In genomic region chr11:2138075-2138435, GRCh38 we compare ENCODE assay signal across 12 cellular contexts. TPM values are rescaled to one million over a fixed set of nuclear protein-coding genes. Genes with fewer than 3 reads are reported as not detected.
DNase-seq lines count a peak whose midpoint lies in the region; ATAC-seq and TF ChIP-seq lines count a peak whose summit lies in the region.
"Had no signal": no experiment of that assay in that cellular context is flagged by ENCODE, and none has a peak within 500 bp of the region (broad histone marks: within the 10 kb centered on the region; RNA-seq: fewer than 3 reads in every experiment).

No MANE protein-coding gene starts in this region.

- H3K36me3 ChIP-seq in esophagus muscularis mucosa, result peaks cover 0 to 3% (median 0%) of the 10 kb centered on the region in 4 donors
- H3K36me3 ChIP-seq in neural cell (ENCODE audit: insufficient read depth, low read length), result no peaks in the 10 kb centered on the region
- H3K36me3 ChIP-seq: neutrophil had no signal

- H3K27me3 ChIP-seq in esophagus muscularis mucosa, result peaks cover 5 to 100% (median 42%) of the 10 kb centered on the region in 4 donors
- peaks cover 57% of the 10 kb centered on the region for H3K27me3 ChIP-seq in neural cell (ENCODE audit: insufficient read depth, low read depth, low read length)

- H3K79me2 ChIP-seq in neural cell (replicated peaks; ENCODE audit: insufficient read depth, low read length), result no peaks in the 10 kb centered on the region

- H3K27me3 Mint-ChIP-seq in stimulated activated naive CD8-positive, alpha-beta T cell treated with anti-CD3 and anti-CD28 coated beads, Interleukin-15, amount 100 ng/mL, for 72 hours, result peaks cover 89% of the 10 kb centered on the region

- H2AFZ ChIP-seq in neural cell (ENCODE audit: low read depth, low read length), result no peak overlapping the region

- peak overlapping the region; percentile 46 to 57 (median 48) for H3K4me3 ChIP-seq in esophagus muscularis mucosa
- peak overlapping the region; percentile 28 for H3K4me3 ChIP-seq in neural cell (ENCODE audit: low read length)

- H3K27ac ChIP-seq in esophagus muscularis mucosa (replicated peaks in 1 of 4), result peak overlapping the region in 2 of 4 donors; percentile 23 to 44
- H3K27ac ChIP-seq in neural cell (ENCODE audit: low read length), result no peak overlapping the region
- H3K27ac ChIP-seq: neutrophil had no signal

- under 1% methylated on average over 16 of the region's 43 CpGs for WGBS in esophagus muscularis mucosa

- no peaks in the 10 kb centered on the region for H4K20me1 ChIP-seq in neural cell (ENCODE audit: insufficient read depth)

- ATAC-seq in stimulated activated naive CD8-positive, alpha-beta T cell treated with anti-CD3 and anti-CD28 coated beads, Interleukin-15, amount 100 ng/mL, for 72 hours, result no peak
- ATAC-seq in stimulated activated naive CD8-positive, alpha-beta T cell treated with anti-CD3 and anti-CD28 coated beads, Interleukin-15, Interleukin-2, amounts not matched to agents 100 U/mL and 50 U/mL, for 24 hours, result no peak

- no peaks in the 10 kb centered on the region for H3K9me3 Mint-ChIP-seq in stimulated activated naive CD8-positive, alpha-beta T cell treated with anti-CD3 and anti-CD28 coated beads, Interleukin-15, amount 100 ng/mL, for 72 hours
- H3K9me3 Mint-ChIP-seq: CD4-positive, alpha-beta T cell had no signal

- H3K4me1 Mint-ChIP-seq in stimulated activated naive CD8-positive, alpha-beta T cell treated with anti-CD3 and anti-CD28 coated beads, Interleukin-15, amount 100 ng/mL, for 72 hours, result peaks cover 38% of the 10 kb centered on the region

- no peak for TF ChIP-seq POLR2A in esophagus muscularis mucosa (IDR thresholded peaks at IDR 0.05; ENCODE audit: low read depth)

- no peak overlapping the region for H3K27ac Mint-ChIP-seq in stimulated activated naive CD8-positive, alpha-beta T cell treated with anti-CD3 and anti-CD28 coated beads, Interleukin-15, amount 100 ng/mL, for 72 hours
- H3K27ac Mint-ChIP-seq: CD4-positive, alpha-beta T cell had no signal

- no peak for TF ChIP-seq EP300 in esophagus muscularis mucosa (IDR thresholded peaks at IDR 0.05)
- no peak for TF ChIP-seq EP300 in neural cell (conservative IDR thresholded peaks at IDR 0.05; ENCODE audit: poor library complexity, severe bottlenecking)

- no peaks in the 10 kb centered on the region for H3F3A ChIP-seq in neural cell (ENCODE audit: insufficient read depth, low read length, poor library complexity, severe bottlenecking)

- H3K4me2 ChIP-seq in neural cell (ENCODE audit: low read length), result no peak overlapping the region

- intact Hi-C loops in esophagus muscularis mucosa (cut with DNase I), result no loop called here

- H3K4me1 ChIP-seq in esophagus muscularis mucosa, result peaks cover 9 to 48% (median 42%) of the 10 kb centered on the region in 4 donors

- TF ChIP-seq CTCF in esophagus muscularis mucosa (IDR thresholded peaks at IDR 0.05) (no peak), neural cell (IDR thresholded peaks at IDR 0.05; ENCODE audit: poor library complexity, severe bottlenecking) (no peak)

- H3K9me3 ChIP-seq in esophagus muscularis mucosa (no peaks in the 10 kb centered on the region), neural cell (ENCODE audit: low read length) (no peaks in the 10 kb centered on the region)
- H3K9me3 ChIP-seq: neutrophil had no signal

- no peak overlapping the region for H3K9ac ChIP-seq in neural cell (ENCODE audit: low read length)

- no peak for DNase-seq in stimulated activated naive CD8-positive, alpha-beta T cell treated with anti-CD3 and anti-CD28 coated beads, Interleukin-15, amount 100 ng/mL, for 72 hours
- DNase-seq in stimulated activated naive CD8-positive, alpha-beta T cell treated with anti-CD3 and anti-CD28 coated beads, Interleukin-15, Interleukin-2, amounts not matched to agents 100 U/mL and 50 U/mL, for 24 hours, result no peak
- DNase-seq in esophagus muscularis mucosa (ENCODE audit: extremely low spot score) (no peak), EL (no peak), T-helper 1 cell (no peak), germinal center (ENCODE audit: low spot score) (no peak), putamen (ENCODE audit: low spot score) (no peak)
- DNase-seq: activated CD8-positive, alpha-beta memory T cell treated with anti-CD3 and anti-CD28 coated beads, Interleukin-2, amount 50 U/mL, for 4 hours; CD4-positive, alpha-beta T cell; KG1 had no signal

- peak overlapping the region; percentile 79 to 80 for H3K4me3 Mint-ChIP-seq in stimulated activated naive CD8-positive, alpha-beta T cell treated with anti-CD3 and anti-CD28 coated beads, Interleukin-15, amount 100 ng/mL, for 72 hours

- TF ChIP-seq RAD21 in neural cell (conservative IDR thresholded peaks at IDR 0.05), result no peak

- H3K9me2 ChIP-seq in neural cell (ENCODE audit: insufficient read depth, low read length), result no peaks in the 10 kb centered on the region

TF ChIP-seq in neural cell, 6 proteins besides CTCF, POLR2A, EP300 and RAD21:
- no peak for TF ChIP-seq EZH2 (IDR thresholded peaks at IDR 0.05; ENCODE audit: borderline replicate concordance, insufficient read depth, low read length, poor library complexity, severe bottlenecking)
- no peak for TF ChIP-seq SMC3 (conservative IDR thresholded peaks at IDR 0.05; ENCODE audit: poor library complexity)
- no peak for TF ChIP-seq REST (IDR thresholded peaks at IDR 0.05; ENCODE audit: borderline replicate concordance)
- TF ChIP-seq TAF1 (IDR thresholded peaks at IDR 0.05; ENCODE audit: low read depth), result no peak
- TF ChIP-seq POLR2AphosphoS5 (IDR thresholded peaks at IDR 0.05), result no peak
- no peak for TF ChIP-seq MXI1 (conservative IDR thresholded peaks at IDR 0.05; ENCODE audit: poor library complexity, severe bottlenecking)

RNA-seq across cellular contexts. Expression of gene IGF2, which starts 1.1 kb away (rescaled TPM):
- 10 to 100 TPM; 25.5 to 59.6 (median 33.0) TPM for total RNA-seq in esophagus muscularis mucosa
- not detected in 2 replicates for polyA plus RNA-seq in neural cell
- polyA minus RNA-seq in neural cell, result not detected in 2 replicates
- total RNA-seq: CD4-positive, alpha-beta T cell had no signal

RNA-seq across cellular contexts. Expression of gene INS, which starts 23.0 kb away (rescaled TPM):
- not detected for total RNA-seq in esophagus muscularis mucosa
- polyA plus RNA-seq in neural cell, result not detected in 2 replicates
- not detected in 2 replicates for polyA minus RNA-seq in neural cell
- total RNA-seq: CD4-positive, alpha-beta T cell had no signal

RNA-seq across cellular contexts. Expression of gene TH, which starts 33.6 kb away (rescaled TPM):
- total RNA-seq in esophagus muscularis mucosa, result 1 to 10 TPM in 1 of 4 donors, not detected in 3; 1.3 TPM
- polyA plus RNA-seq in neural cell, result 3.6 and 10.9 TPM in 2 replicates
- polyA minus RNA-seq in neural cell, result 2.1 and 3.9 TPM in 2 replicates
- total RNA-seq: CD4-positive, alpha-beta T cell had no signal
